In the genomic region with DNA sequence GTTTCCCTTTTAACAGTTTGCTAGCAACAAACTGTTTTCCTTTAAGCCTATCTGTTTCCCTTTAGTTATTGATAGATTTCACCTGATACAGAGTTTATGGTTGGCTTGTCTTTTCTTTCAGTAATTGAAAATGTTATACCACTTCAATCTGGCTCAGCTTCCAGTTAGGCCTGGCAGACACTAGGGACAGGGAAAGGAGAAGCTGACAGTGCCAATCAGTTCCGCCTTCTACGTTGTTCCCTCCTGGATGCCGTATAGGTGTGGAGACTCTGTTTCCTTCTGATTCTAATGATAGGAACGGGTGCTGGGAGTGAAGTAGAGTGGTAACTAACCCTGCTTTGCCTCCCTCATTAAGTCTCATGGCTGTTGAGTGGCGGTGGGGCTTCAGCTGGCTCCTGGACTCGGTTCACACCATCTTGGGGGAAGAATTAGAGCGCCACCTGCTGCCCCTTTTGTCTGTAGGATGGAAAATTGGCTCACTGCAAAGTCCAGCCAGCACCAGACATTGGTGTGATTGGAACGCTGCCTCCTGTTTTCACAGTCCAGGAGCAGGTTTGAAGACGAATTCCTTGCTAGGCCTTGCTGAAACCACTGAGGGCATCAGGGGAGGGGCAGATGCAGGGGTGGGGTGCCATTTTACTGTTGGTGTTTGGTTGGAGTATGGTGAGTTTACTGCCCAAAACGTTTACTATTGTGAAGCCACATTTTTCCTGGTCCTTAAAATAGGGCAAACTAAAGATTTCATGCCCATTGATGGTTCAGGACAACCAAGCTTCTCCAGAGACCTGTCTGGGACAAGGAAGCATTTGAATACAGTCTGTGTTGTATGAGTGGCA, we compare ENCODE assay signal across 9 cellular contexts.
DNase-seq lines count a peak whose midpoint lies in the region; ATAC-seq and TF ChIP-seq lines count a peak whose summit lies in the region.
"Had no signal": no experiment of that assay in that cellular context is flagged by ENCODE, and none has a peak within 500 bp of the region (broad histone marks: within the 10 kb centered on the region; RNA-seq: fewer than 3 reads in every experiment).

No MANE protein-coding gene starts in this region.

- H3K4me1 ChIP-seq in upper lobe of right lung, result no peaks in the 10 kb centered on the region

- H3K9me3 ChIP-seq in WERI-Rb-1 (ENCODE audit: severe bottlenecking) (no peaks in the 10 kb centered on the region), upper lobe of right lung (no peaks in the 10 kb centered on the region)

- no peaks in the 10 kb centered on the region for H3K36me3 Mint-ChIP-seq in activated CD4-positive, alpha-beta T cell treated with anti-CD3 and anti-CD28 coated beads, Interleukin-2, amount 10 ng/mL, durations not matched to agents 24 days and 14 days (ENCODE audit: low read depth)

- H3K27ac ChIP-seq in WERI-Rb-1 (no peak overlapping the region), upper lobe of right lung (no peak overlapping the region)
- H3K27ac ChIP-seq: skin epidermis had no signal

- H3K27me3 ChIP-seq in WERI-Rb-1 (ENCODE audit: insufficient read depth, low read depth, severe bottlenecking) (no peaks in the 10 kb centered on the region), upper lobe of right lung (no peaks in the 10 kb centered on the region)

- H3K36me3 ChIP-seq in WERI-Rb-1 (no peaks in the 10 kb centered on the region), upper lobe of right lung (no peaks in the 10 kb centered on the region)

- H3K4me1 Mint-ChIP-seq in activated CD4-positive, alpha-beta T cell treated with anti-CD3 and anti-CD28 coated beads, Interleukin-2, amount 10 ng/mL, durations not matched to agents 24 days and 14 days, result no peaks in the 10 kb centered on the region

- no peak overlapping the region for H3K4me3 Mint-ChIP-seq in activated CD4-positive, alpha-beta T cell treated with anti-CD3 and anti-CD28 coated beads, Interleukin-2, amount 10 ng/mL, durations not matched to agents 24 days and 14 days

- TF ChIP-seq CTCF in WERI-Rb-1 (IDR thresholded peaks at IDR 0.05; ENCODE audit: low read depth, low read length) (peak; percentile 74), upper lobe of right lung (IDR thresholded peaks at IDR 0.05) (peak; percentile 49)

- intact Hi-C loops in activated CD4-positive, alpha-beta T cell treated with anti-CD3 and anti-CD28 coated beads, Interleukin-2, amount 10 ng/mL, durations not matched to agents 24 days and 14 days (cut with micrococcal nuclease), result no loop called here
- intact Hi-C loops in upper lobe of right lung (cut with DNase I), result no loop called here

- H3K27me3 Mint-ChIP-seq in activated CD4-positive, alpha-beta T cell treated with anti-CD3 and anti-CD28 coated beads, Interleukin-2, amount 10 ng/mL, durations not matched to agents 24 days and 14 days, result no peaks in the 10 kb centered on the region

- no peaks in the 10 kb centered on the region for H3K9me3 Mint-ChIP-seq in activated CD4-positive, alpha-beta T cell treated with anti-CD3 and anti-CD28 coated beads, Interleukin-2, amount 10 ng/mL, durations not matched to agents 24 days and 14 days

- ATAC-seq in HG02973 (IDR thresholded peaks at IDR 0.05; ENCODE audit: unreplicated experiment) (peak; percentile 83), upper lobe of right lung (peak; percentile 90)
- ATAC-seq in activated CD4-positive, CD25-positive, alpha-beta regulatory T cell treated with anti-CD3 and anti-CD28 coated beads, Interleukin-2, amount 50 U/mL, for 24 hours, result no peak

- DNase-seq in activated CD4-positive, alpha-beta T cell treated with anti-CD3 and anti-CD28 coated beads, Interleukin-2, amount 10 ng/mL, durations not matched to agents 24 days and 14 days, result peak; percentile 60
- DNase-seq in activated CD4-positive, alpha-beta T cell treated with anti-CD3 and anti-CD28 coated beads for 4 hours, result no peak
- DNase-seq in NCI-H2107 treated with DMSO at 0.1 percent for 48 hours (lab: John Stamatoyannopoulos, UW; ENCODE audit: unreplicated experiment), result peak; percentile 80
- DNase-seq in WERI-Rb-1, result peak; percentile 88
- peak; percentile 79 for DNase-seq in iPS DF 4.7 (ENCODE audit: extremely low read depth, low spot score)
- DNase-seq in upper lobe of right lung, result peak; percentile 75

- H3K4me3 ChIP-seq in WERI-Rb-1 (ENCODE audit: low read depth, low read length) (no peak overlapping the region), upper lobe of right lung (no peak overlapping the region)
- H3K4me3 ChIP-seq: skin epidermis had no signal

- no peak overlapping the region for H3K27ac Mint-ChIP-seq in activated CD4-positive, alpha-beta T cell treated with anti-CD3 and anti-CD28 coated beads, Interleukin-2, amount 10 ng/mL, durations not matched to agents 24 days and 14 days

Comparison
In these comparisons a context has a peak if more than half of its experiments do, and no peak if none do; other contexts are left out.
1. DNase-seq: peak in activated CD4-positive, alpha-beta T cell treated with anti-CD3 and anti-CD28 coated beads, Interleukin-2, amount 10 ng/mL, durations not matched to agents 24 days and 14 days (single experiment), NCI-H2107 treated with DMSO at 0.1 percent for 48 hours (single experiment), WERI-Rb-1 (single experiment), iPS DF 4.7 (single experiment) and upper lobe of right lung (single experiment); none in activated CD4-positive, alpha-beta T cell treated with anti-CD3 and anti-CD28 coated beads for 4 hours (0 of 2).
2. ATAC-seq: peak in HG02973 (single experiment) and upper lobe of right lung (single experiment); none in activated CD4-positive, CD25-positive, alpha-beta regulatory T cell treated with anti-CD3 and anti-CD28 coated beads, Interleukin-2, amount 50 U/mL, for 24 hours (0 of 2).